ENCODE assay signal across 7 cellular contexts in the genomic region with DNA sequence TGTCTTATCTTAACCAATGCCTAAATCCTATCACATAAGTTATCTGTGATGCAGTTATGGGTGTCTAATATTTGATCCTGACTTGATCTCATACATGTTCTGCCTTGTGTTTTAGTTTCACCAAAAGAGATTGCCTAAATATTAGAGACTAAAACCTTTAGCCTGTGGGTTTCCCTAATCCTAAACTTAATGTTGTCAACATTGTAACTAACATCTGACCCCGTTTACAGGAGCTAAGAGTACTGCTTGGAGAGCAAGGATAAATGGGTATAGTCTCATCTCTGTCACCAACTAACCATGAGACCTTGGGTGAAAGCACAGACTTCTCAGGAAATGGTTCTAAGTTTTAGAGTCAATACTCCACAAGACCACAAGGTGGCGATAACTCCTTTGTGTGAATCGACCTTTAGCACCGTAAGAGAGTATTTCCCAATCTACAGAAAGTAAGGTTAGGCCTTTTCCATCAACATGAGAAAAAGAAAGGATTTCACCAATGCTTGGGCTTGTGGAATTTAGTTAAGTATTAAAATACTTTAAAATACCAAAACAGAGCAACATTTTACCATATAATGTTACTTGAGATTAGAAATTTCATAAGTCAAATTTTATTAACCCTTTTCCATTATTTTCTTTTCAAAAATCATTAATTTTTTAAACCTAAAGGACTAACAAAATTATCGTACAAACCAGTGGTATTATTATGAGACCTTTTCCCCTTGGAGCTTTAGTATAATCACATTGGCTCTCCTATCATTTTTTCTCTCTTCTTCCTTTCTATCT.
DNase-seq lines count a peak whose midpoint lies in the region; ATAC-seq and TF ChIP-seq lines count a peak whose summit lies in the region.

No MANE protein-coding gene starts in this region.

- H3K9me3 ChIP-seq in cardiac muscle cell (ENCODE audit: low read depth): no peaks in the 10 kb centered on the region

- H3K27ac ChIP-seq in cardiac muscle cell: no peak overlapping the region

- ATAC-seq in GM19372 (IDR thresholded peaks at IDR 0.05; ENCODE audit: low read depth, unreplicated experiment): peak; percentile 96
- ATAC-seq in HG03460 (IDR thresholded peaks at IDR 0.05; ENCODE audit: unreplicated experiment): peak; percentile 89

- peak; percentile 70 for TF ChIP-seq CTCF in cardiac muscle cell (IDR thresholded peaks at IDR 0.05; ENCODE audit: low read depth, low read length)

- no peak overlapping the region for H3K4me3 ChIP-seq in cardiac muscle cell

- DNase-seq in Daoy (ENCODE audit: low read depth): peak; percentile 68
- peak; percentile 71 for DNase-seq in NCI-H748 (lab: John Stamatoyannopoulos, UW; ENCODE audit: unreplicated experiment)
- peak; percentile 32 for DNase-seq in activated gamma-delta T cell treated with anti-CD3 and anti-CD28 coated beads, Interleukin-2, amount 50 U/mL, for 16 hours (ENCODE audit: low read depth)
- DNase-seq in cardiac muscle cell (ENCODE audit: low read depth in 1 of 2, low spot score in 1 of 2): peak; percentile 84 to 91
- DNase-seq in pulmonary artery endothelial cell (ENCODE audit: low read depth, low spot score): peak; percentile 68

- H3K4me1 ChIP-seq in cardiac muscle cell (ENCODE audit: low read depth): peaks cover 8% of the 10 kb centered on the region

- H3K36me3 ChIP-seq in cardiac muscle cell: no peaks in the 10 kb centered on the region

- H3K27me3 ChIP-seq in cardiac muscle cell: no peaks in the 10 kb centered on the region

Comparison
In these comparisons a context has a peak if more than half of its experiments do, and no peak if none do; other contexts are left out.
1. DNase-seq: peak in every context shown above with its lines; median percentile 88 in cardiac muscle cell; 71 in NCI-H748; 68 in Daoy; 68 in pulmonary artery endothelial cell; 32 in activated gamma-delta T cell treated with anti-CD3 and anti-CD28 coated beads, Interleukin-2, amount 50 U/mL, for 16 hours.